18 cellular contexts compared by ENCODE assay signal in the genomic region with DNA sequence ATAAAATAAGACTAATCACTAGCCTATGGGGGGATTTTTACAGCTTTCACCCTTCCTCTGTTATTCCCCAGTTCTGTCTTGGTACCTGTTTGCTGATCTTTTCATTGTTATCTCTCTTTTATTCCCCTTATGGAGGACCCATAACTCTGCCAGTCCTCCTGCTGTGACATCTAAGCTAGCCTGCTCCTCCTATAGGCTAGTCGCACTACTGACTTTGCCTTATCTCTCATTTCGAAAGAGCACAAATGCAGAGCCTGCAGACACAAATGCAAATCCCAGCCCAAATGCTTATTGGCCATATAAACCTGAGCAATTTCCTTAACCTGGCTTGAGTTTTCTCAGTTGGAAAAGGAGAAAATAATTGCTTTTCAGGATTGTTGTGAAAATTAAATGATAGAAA. TPM values are rescaled to one million over a fixed set of nuclear protein-coding genes. Genes with fewer than 3 reads are reported as not detected.
DNase-seq lines count a peak whose midpoint lies in the region; ATAC-seq and TF ChIP-seq lines count a peak whose summit lies in the region.
"Had no signal": no experiment of that assay in that cellular context is flagged by ENCODE, and none has a peak within 500 bp of the region (broad histone marks: within the 10 kb centered on the region; RNA-seq: fewer than 3 reads in every experiment).

No MANE protein-coding gene starts in this region.

- POLR2A ChIA-PET in WTC11 (lab: Charles Lee) = no interaction called here

- CTCF ChIA-PET in WTC11 (lab: Charles Lee) = interaction anchor here (1.0 to 1.5 kb wide), 3 partner anchors 59 to 296 kb away, joined by 3 to 7 read pairs (median 4); a partner anchor contains a TSS

- DNase-seq in BE2C (no peak), LNCaP clone FGC (ENCODE audit: low read depth) (no peak), WTC11 (ENCODE audit: low spot score) (no peak), iPS-NIHi7 (ENCODE audit: extremely low spot score) (peak; percentile 34), AG08396 (ENCODE audit: low spot score) (no peak), middle frontal gyrus (ENCODE audit: extremely low spot score, low spot score) (no peak)
- no peak for DNase-seq in activated effector memory CD4-positive, alpha-beta T cell treated with anti-CD3 and anti-CD28 coated beads, Interleukin-2, amount 50 U/mL, for 16 hours
- no peak for DNase-seq in stimulated activated CD4-positive, alpha-beta T cell treated with anti-CD3 and anti-CD28 coated beads, Interleukin-1b, Interleukin-23, amount 100 ng/mL, for 48 hours
- DNase-seq: Calu3; CD8-positive, alpha-beta T cell; DMS79 treated with DMSO at 0.1 percent for 48 hours; GF-D8; GM23248; IMR-90 had no signal

- no peaks in the 10 kb centered on the region for H3K9me3 ChIP-seq in BE2C
- H3K9me3 ChIP-seq: A549; BLaER1 treated with 17β-estradiol and CSF1 and Interleukin-3, amounts not matched to agents 10 nM and 100 nM had no signal

- TF ChIP-seq CTCF in BE2C (IDR thresholded peaks at IDR 0.05; ENCODE audit: low read depth, low read length) (peak; percentile 15; the same call in 1 of the 2 replicates), LNCaP clone FGC (IDR thresholded peaks at IDR 0.05; ENCODE audit: control insufficient read depth, extremely low read depth, insufficient read depth) (0 out of 2 replicates have a peak, but pooled peaks have one; percentile 10), WTC11 (IDR thresholded peaks at IDR 0.05) (no peak)

- ATAC-seq in WTC11 = peak; percentile 90
- ATAC-seq: A549; CD8-positive, alpha-beta T cell; HCT116; K562 had no signal

- H3K4me3 ChIP-seq in BE2C (ENCODE audit: low read depth, low read length) (no peak overlapping the region), LNCaP clone FGC (ENCODE audit: low read depth, low read length) (no peak overlapping the region)
- H3K4me3 ChIP-seq: A549; BLaER1 treated with 17β-estradiol and CSF1 and Interleukin-3, amounts not matched to agents 10 nM and 100 nM; GM23248; K562 had no signal

- H3K27me3 ChIP-seq in BE2C = no peaks in the 10 kb centered on the region
- H3K27me3 ChIP-seq: BLaER1 treated with 17β-estradiol and CSF1 and Interleukin-3, amounts not matched to agents 10 nM and 100 nM had no signal

- H3K27ac Mint-ChIP-seq in WTC11 = no peak overlapping the region
- H3K27ac Mint-ChIP-seq: CD8-positive, alpha-beta T cell had no signal

- H3K36me3 Mint-ChIP-seq in WTC11 = no peaks in the 10 kb centered on the region
- H3K36me3 Mint-ChIP-seq: CD8-positive, alpha-beta T cell had no signal

- no peak overlapping the region for H3K4me3 Mint-ChIP-seq in WTC11
- H3K4me3 Mint-ChIP-seq: CD8-positive, alpha-beta T cell had no signal

- no peaks in the 10 kb centered on the region for H3K27me3 Mint-ChIP-seq in WTC11 (ENCODE audit: low read depth)

- H3K9me3 Mint-ChIP-seq in WTC11 = no peaks in the 10 kb centered on the region

- H3K36me3 ChIP-seq in BE2C = no peaks in the 10 kb centered on the region
- H3K36me3 ChIP-seq: BLaER1 treated with 17β-estradiol and CSF1 and Interleukin-3, amounts not matched to agents 10 nM and 100 nM had no signal

- H3K4me1 ChIP-seq in BE2C = peaks cover 18% of the 10 kb centered on the region
- H3K4me1 ChIP-seq: A549 had no signal

- H3K4me1 Mint-ChIP-seq in WTC11 = peaks cover 26% of the 10 kb centered on the region

TF ChIP-seq in WTC11, 78 proteins besides CTCF, POLR2A, EP300 and RAD21:
- TF ChIP-seq IRF2 (CRISPR knock-in tag; IDR thresholded peaks at IDR 0.05; ENCODE audit: borderline replicate concordance, low read depth) (no peak), OVOL2 (CRISPR knock-in tag; IDR thresholded peaks at IDR 0.05; ENCODE audit: borderline replicate concordance) (no peak), SMAD3 (CRISPR knock-in tag; IDR thresholded peaks at IDR 0.05; ENCODE audit: borderline replicate concordance) (no peak)

RNA-seq across cellular contexts. Expression of a gene that starts 59.1 kb away (rescaled TPM):
- 88.5 TPM for polyA plus RNA-seq in BE2C (2012; ENCODE audit: insufficient read depth, insufficient read length, low read depth)
- 5.8 to 10.6 TPM (median 7.4 TPM) in 3 replicates for total RNA-seq in WTC11 (2021)
- polyA plus RNA-seq: A549, K562 had no signal
